32 cellular contexts compared by ENCODE assay signal in the genomic region with DNA sequence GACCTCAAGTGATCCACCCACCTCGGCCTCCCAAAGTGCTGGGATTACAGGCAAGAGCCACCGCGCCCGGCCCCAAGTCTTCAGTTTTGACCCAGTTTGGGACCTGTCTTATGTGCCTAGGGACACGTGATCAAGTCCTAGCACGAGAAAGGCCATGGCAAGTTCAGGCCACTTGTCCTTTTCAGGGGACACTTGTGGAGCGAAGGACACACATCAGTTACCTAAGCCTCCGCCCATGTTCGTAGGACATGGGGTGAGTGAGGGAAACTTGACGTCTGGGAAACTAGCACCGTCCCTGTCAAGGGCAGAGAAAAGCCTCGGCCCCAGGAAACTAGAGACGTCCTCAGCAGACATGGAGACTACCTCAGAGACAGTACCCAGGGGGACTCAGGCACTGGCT.
"Had no signal": no experiment of that assay in that cellular context is flagged by ENCODE, and none has a peak within 500 bp of the region (broad histone marks: within the 10 kb centered on the region; RNA-seq: fewer than 3 reads in every experiment).

No MANE protein-coding gene starts in this region.

- H3K36me3 ChIP-seq: brain microvascular endothelial cell, vagina had no signal

- H3K27ac ChIP-seq: brain microvascular endothelial cell, epithelial cell of prostate, esophagus squamous epithelium, neural progenitor cell, thoracic aorta, vagina, WERI-Rb-1 had no signal

- H3K27ac Mint-ChIP-seq: activated CD4-positive, alpha-beta memory T cell treated with anti-CD3 and anti-CD28 coated beads for 36 hours; activated CD4-positive, alpha-beta T cell treated with anti-CD3 and anti-CD28 coated beads, Interleukin-2, amount 10 ng/mL, durations not matched to agents 24 days and 14 days; activated T-helper 17 cell treated with anti-CD3 and anti-CD28 coated beads, Interleukin-2, amount 50 U/mL, for 72 hours; memory B cell; neural progenitor cell; T-helper 17 cell had no signal

- H3K9ac ChIP-seq: neural progenitor cell had no signal

- H3K4me3 Mint-ChIP-seq: activated CD4-positive, alpha-beta memory T cell treated with anti-CD3 and anti-CD28 coated beads for 36 hours; activated CD4-positive, alpha-beta T cell treated with anti-CD3 and anti-CD28 coated beads, Interleukin-2, amount 10 ng/mL, durations not matched to agents 24 days and 14 days; activated T-helper 17 cell treated with anti-CD3 and anti-CD28 coated beads, Interleukin-2, amount 50 U/mL, for 72 hours; memory B cell; naive thymus-derived CD8-positive, alpha-beta T cell; neural progenitor cell; T-helper 17 cell had no signal

- H3K4me1 ChIP-seq: esophagus squamous epithelium had no signal

- H3K4me2 ChIP-seq: neural progenitor cell had no signal

- H3K4me3 ChIP-seq: esophagus squamous epithelium, neural progenitor cell, thoracic aorta, vagina had no signal

- H3K9me3 ChIP-seq: esophagus squamous epithelium, thoracic aorta, vagina had no signal

- ATAC-seq: activated CD4-positive, CD25-positive, alpha-beta regulatory T cell treated with anti-CD3 and anti-CD28 coated beads, Interleukin-2, amount 50 U/mL, for 24 hours; activated T-helper 17 cell treated with anti-CD3 and anti-CD28 coated beads, Interleukin-2, amount 50 U/mL, for 72 hours; naive thymus-derived CD8-positive, alpha-beta T cell; stimulated activated naive CD8-positive, alpha-beta T cell treated with anti-CD3 and anti-CD28 coated beads, Interleukin-15, Interleukin-2, amounts not matched to agents 100 U/mL and 50 U/mL, for 24 hours; T-helper 17 cell had no signal

- H3K9me3 Mint-ChIP-seq: activated CD4-positive, alpha-beta memory T cell treated with anti-CD3 and anti-CD28 coated beads for 36 hours; activated CD4-positive, alpha-beta T cell treated with anti-CD3 and anti-CD28 coated beads, Interleukin-2, amount 10 ng/mL, durations not matched to agents 24 days and 14 days; activated T-helper 17 cell treated with anti-CD3 and anti-CD28 coated beads, Interleukin-2, amount 50 U/mL, for 72 hours; memory B cell; naive thymus-derived CD8-positive, alpha-beta T cell; neural progenitor cell had no signal

- H2AFZ ChIP-seq: neural progenitor cell had no signal

- H3K27me3 Mint-ChIP-seq: activated CD4-positive, alpha-beta memory T cell treated with anti-CD3 and anti-CD28 coated beads for 36 hours; activated CD4-positive, alpha-beta T cell treated with anti-CD3 and anti-CD28 coated beads, Interleukin-2, amount 10 ng/mL, durations not matched to agents 24 days and 14 days; activated T-helper 17 cell treated with anti-CD3 and anti-CD28 coated beads, Interleukin-2, amount 50 U/mL, for 72 hours; memory B cell; naive thymus-derived CD8-positive, alpha-beta T cell; T-helper 17 cell had no signal

- DNase-seq: activated CD4-positive, alpha-beta memory T cell treated with anti-CD3 and anti-CD28 coated beads for 36 hours; activated CD4-positive, alpha-beta T cell treated with anti-CD3 and anti-CD28 coated beads, Interleukin-2, amount 10 ng/mL, durations not matched to agents 24 days and 14 days; activated CD8-positive, alpha-beta memory T cell treated with anti-CD3 and anti-CD28 coated beads, Interleukin-2, amount 50 U/mL, for 4 hours; activated gamma-delta T cell treated with Interleukin-2 at 50 U/mL for 16 hours; activated naive CD4-positive, alpha-beta T cell treated with anti-CD3 and anti-CD28 coated beads, Interleukin-2, amount 50 U/mL, for 16 hours; activated T-cell treated with anti-CD3 and anti-CD28 coated beads, Interleukin-2, amount 50 U/mL, for 1 hour; amniotic stem cell; brain microvascular endothelial cell; central memory CD4-positive, alpha-beta T cell; effector CD4-positive, alpha-beta T cell; esophagus squamous epithelium; foreskin melanocyte; kidney glomerular epithelial cell; left ventricle myocardium superior; midbrain; naive thymus-derived CD8-positive, alpha-beta T cell; occipital lobe; stimulated activated CD4-positive, alpha-beta T cell treated with anti-CD3 and anti-CD28 coated beads, Interleukin-2, amount 100 ng/mL, for 48 hours; stimulated activated naive CD8-positive, alpha-beta T cell treated with anti-CD3 and anti-CD28 coated beads, Interleukin-15, Interleukin-2, amounts not matched to agents 100 U/mL and 50 U/mL, for 24 hours; T-helper 17 cell; T1000; trophoblast cell; WERI-Rb-1 had no signal

- FAIRE-seq: astrocyte, endometrium had no signal

- H3K27me3 ChIP-seq: brain microvascular endothelial cell, esophagus squamous epithelium, neural progenitor cell, vagina had no signal
